ENCODE assay signal across 11 cellular contexts in genomic region chr10:28200804-28201203, GRCh38.
"Had no signal": no experiment of that assay in that cellular context is flagged by ENCODE, and none has a peak within 500 bp of the region (broad histone marks: within the 10 kb centered on the region; RNA-seq: fewer than 3 reads in every experiment).

No MANE protein-coding gene starts in this region.

- H3K27me3 ChIP-seq: cardiac muscle cell, foreskin keratinocyte had no signal

- H3K4me3 ChIP-seq: cardiac muscle cell, thoracic aorta had no signal

- H3K9me3 ChIP-seq: thoracic aorta had no signal

- DNase-seq: activated CD4-positive, alpha-beta T cell treated with anti-CD3 and anti-CD28 coated beads, Interleukin-2, amount 10 ng/mL, durations not matched to agents 7 days and 5 days; activated CD4-positive, CD25-positive, alpha-beta regulatory T cell; activated naive CD4-positive, alpha-beta T cell treated with Interleukin-2 at 50 U/mL for 16 hours; activated naive CD8-positive, alpha-beta T cell treated with anti-CD3 and anti-CD28 coated beads, Interleukin-2, amount 50 U/mL, for 24 hours; kidney glomerular epithelial cell; mesendoderm; stimulated activated CD4-positive, alpha-beta T cell treated with anti-CD3 and anti-CD28 coated beads, Interleukin-12 subunit alpha, Interleukin-12 subunit beta, amount 100 ng/mL, for 4 hours; stimulated activated CD4-positive, alpha-beta T cell treated with anti-CD3 and anti-CD28 coated beads, Interleukin-2, amount 100 ng/mL, for 24 hours had no signal

- H3K27ac ChIP-seq: cardiac muscle cell, foreskin keratinocyte, thoracic aorta had no signal

- H3K4me1 ChIP-seq: foreskin keratinocyte had no signal

- H3K36me3 ChIP-seq: cardiac muscle cell, thoracic aorta had no signal
